Comparison of ENCODE assay signal across 31 cellular contexts in genomic region chr4:10462876-10463275, GRCh38.
"Had no signal": no experiment of that assay in that cellular context is flagged by ENCODE, and none has a peak within 500 bp of the region (broad histone marks: within the 10 kb centered on the region; RNA-seq: fewer than 3 reads in every experiment).

No MANE protein-coding gene starts in this region.

- H3K27ac Mint-ChIP-seq: activated CD4-positive, alpha-beta memory T cell treated with anti-CD3 and anti-CD28 coated beads for 36 hours; activated CD4-positive, alpha-beta T cell treated with anti-CD3 and anti-CD28 coated beads for 36 hours; activated CD4-positive, alpha-beta T cell treated with anti-CD3 and anti-CD28 coated beads, Interleukin-2, amount 10 ng/mL, durations not matched to agents 24 days and 14 days; activated CD8-positive, alpha-beta memory T cell treated with anti-CD3 and anti-CD28 coated beads, Interleukin-2, amount 10 ng/mL, durations not matched to agents 7 days and 5 days; activated CD8-positive, alpha-beta T cell treated with anti-CD3 and anti-CD28 coated beads, Interleukin-2, amount 10 ng/mL, durations not matched to agents 7 days and 5 days; activated naive CD4-positive, alpha-beta T cell treated with anti-CD3 and anti-CD28 coated beads for 36 hours; activated naive CD4-positive, alpha-beta T cell treated with anti-CD3 and anti-CD28 coated beads, Interleukin-2, amount 50 U/mL, for 24 hours; activated naive CD8-positive, alpha-beta T cell treated with anti-CD3 and anti-CD28 coated beads for 36 hours; activated naive CD8-positive, alpha-beta T cell treated with anti-CD3 and anti-CD28 coated beads, Interleukin-2, amount 50 U/mL, for 24 hours; activated T-helper 2 cell treated with anti-CD3 and anti-CD28 coated beads, Interferon-gamma antibody, Interleukin-2, Interleukin-4, amounts not matched to agents 10 μg/mL and 5 μg/mL and 100 μg/mL, durations not matched to agents 14 hours and 24 hours and 36 hours; effector memory CD8-positive, alpha-beta T cell had no signal

- ATAC-seq: activated CD4-positive, alpha-beta T cell treated with anti-CD3 and anti-CD28 coated beads for 36 hours; activated CD8-positive, alpha-beta memory T cell treated with anti-CD3 and anti-CD28 coated beads, Interleukin-2, amount 10 ng/mL, durations not matched to agents 7 days and 5 days; activated CD8-positive, alpha-beta T cell treated with anti-CD3 and anti-CD28 coated beads, Interleukin-2, amount 10 ng/mL, durations not matched to agents 7 days and 5 days; activated naive CD8-positive, alpha-beta T cell treated with anti-CD3 and anti-CD28 coated beads, Interleukin-2, amount 50 U/mL, for 24 hours; body of pancreas; effector memory CD8-positive, alpha-beta T cell; foreskin keratinocyte; gastroesophageal sphincter had no signal

- H3K4me1 ChIP-seq: adrenal gland, foreskin keratinocyte had no signal

- H3K36me3 Mint-ChIP-seq: activated CD8-positive, alpha-beta memory T cell treated with anti-CD3 and anti-CD28 coated beads, Interleukin-2, amount 10 ng/mL, durations not matched to agents 7 days and 5 days had no signal

- H3K4me3 ChIP-seq: adrenal gland, body of pancreas, esophagus muscularis mucosa, gastroesophageal sphincter had no signal

- H3K9me3 Mint-ChIP-seq: activated CD4-positive, alpha-beta memory T cell treated with anti-CD3 and anti-CD28 coated beads for 36 hours; activated naive CD4-positive, alpha-beta T cell treated with anti-CD3 and anti-CD28 coated beads for 36 hours; activated naive CD8-positive, alpha-beta T cell treated with anti-CD3 and anti-CD28 coated beads for 36 hours had no signal

- DNase-seq: activated CD4-positive, alpha-beta memory T cell treated with anti-CD3 and anti-CD28 coated beads for 36 hours; activated CD4-positive, alpha-beta T cell treated with anti-CD3 and anti-CD28 coated beads for 36 hours; activated CD4-positive, alpha-beta T cell treated with anti-CD3 and anti-CD28 coated beads, Interleukin-2, amount 10 ng/mL, durations not matched to agents 24 days and 14 days; activated CD4-positive, CD25-positive, alpha-beta regulatory T cell; activated CD4-positive, CD25-positive, alpha-beta regulatory T cell treated with anti-CD3 and anti-CD28 coated beads, Interleukin-2, amount 50 U/mL, for 72 hours; activated CD8-positive, alpha-beta memory T cell treated with anti-CD3 and anti-CD28 coated beads, Interleukin-2, amount 10 ng/mL, durations not matched to agents 7 days and 5 days; activated CD8-positive, alpha-beta memory T cell treated with anti-CD3 and anti-CD28 coated beads, Interleukin-2, amount 50 U/mL, for 4 hours; activated CD8-positive, alpha-beta T cell treated with anti-CD3 and anti-CD28 coated beads, Interleukin-2, amount 10 ng/mL, durations not matched to agents 7 days and 5 days; activated effector memory CD4-positive, alpha-beta T cell treated with anti-CD3 and anti-CD28 coated beads, Interleukin-2, amount 50 U/mL, for 16 hours; activated naive CD4-positive, alpha-beta T cell treated with anti-CD3 and anti-CD28 coated beads for 36 hours; activated naive CD8-positive, alpha-beta T cell treated with anti-CD3 and anti-CD28 coated beads for 36 hours; activated naive CD8-positive, alpha-beta T cell treated with anti-CD3 and anti-CD28 coated beads, Interleukin-2, amount 50 U/mL, for 24 hours; activated T-cell treated with anti-CD3 and anti-CD28 coated beads, Interleukin-2, amount 50 U/mL, for 1 hour; activated T-cell treated with anti-CD3 and anti-CD28 coated beads, Interleukin-2, amount 50 U/mL, for 48 hours; adrenal gland; amygdala; aorta; body of pancreas; caudate nucleus; cortex of kidney; dermis blood vessel endothelial cell; effector CD4-positive, alpha-beta T cell; effector memory CD8-positive, alpha-beta T cell; erythroblast; foreskin keratinocyte; head of caudate nucleus; T-helper 2 cell had no signal

- H3K27ac ChIP-seq: adrenal gland, body of pancreas, esophagus muscularis mucosa, foreskin keratinocyte, gastroesophageal sphincter had no signal

- H3K36me3 ChIP-seq: adrenal gland, esophagus muscularis mucosa, gastroesophageal sphincter had no signal

- H3K27me3 ChIP-seq: adrenal gland had no signal

- H3K4me3 Mint-ChIP-seq: activated CD4-positive, alpha-beta memory T cell treated with anti-CD3 and anti-CD28 coated beads for 36 hours; activated CD4-positive, alpha-beta T cell treated with anti-CD3 and anti-CD28 coated beads for 36 hours; activated naive CD8-positive, alpha-beta T cell treated with anti-CD3 and anti-CD28 coated beads for 36 hours; activated naive CD8-positive, alpha-beta T cell treated with anti-CD3 and anti-CD28 coated beads, Interleukin-2, amount 50 U/mL, for 24 hours had no signal

- H3K9me3 ChIP-seq: adrenal gland, body of pancreas, esophagus muscularis mucosa had no signal
